Comparison of ENCODE assay signal across 29 cellular contexts in the genomic region with DNA sequence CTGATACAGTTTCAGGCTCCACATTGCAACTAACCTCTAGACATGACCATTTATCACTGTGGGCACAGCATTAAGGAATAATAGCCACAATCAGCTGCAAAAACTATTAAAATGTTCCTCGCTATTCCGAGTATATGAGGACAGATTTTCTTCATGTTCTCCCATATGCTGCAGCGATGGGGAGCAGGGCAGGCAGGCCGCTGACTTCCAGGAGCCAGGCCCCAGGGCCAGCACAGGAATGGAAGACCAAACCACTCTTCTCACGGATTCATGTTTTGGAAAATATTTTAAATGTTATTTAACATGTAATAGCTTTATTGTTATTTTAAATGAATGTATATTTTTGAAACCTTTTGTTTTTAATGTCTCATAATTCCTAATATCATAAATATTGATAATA.
"Had no signal": no experiment of that assay in that cellular context is flagged by ENCODE, and none has a peak within 500 bp of the region (broad histone marks: within the 10 kb centered on the region; RNA-seq: fewer than 3 reads in every experiment).

No MANE protein-coding gene starts in this region.

- H3K27me3 ChIP-seq: brain microvascular endothelial cell, esophagus muscularis mucosa, foreskin keratinocyte, gastrocnemius medialis, heart left ventricle had no signal

- H3K4me3 Mint-ChIP-seq: activated CD4-positive, alpha-beta memory T cell treated with anti-CD3 and anti-CD28 coated beads for 36 hours; activated CD4-positive, alpha-beta T cell treated with anti-CD3 and anti-CD28 coated beads for 36 hours; activated CD4-positive, alpha-beta T cell treated with anti-CD3 and anti-CD28 coated beads, Interleukin-2, amount 10 ng/mL, durations not matched to agents 24 days and 14 days; activated CD8-positive, alpha-beta T cell treated with anti-CD3 and anti-CD28 coated beads, Interleukin-2, amount 10 ng/mL, durations not matched to agents 7 days and 5 days; activated naive CD8-positive, alpha-beta T cell; activated T-helper 17 cell treated with anti-CD3 and anti-CD28 coated beads, Interleukin-2, amount 50 U/mL, for 72 hours; central memory CD8-positive, alpha-beta T cell; effector memory CD8-positive, alpha-beta T cell had no signal

- H3K9me3 Mint-ChIP-seq: activated CD4-positive, alpha-beta memory T cell treated with anti-CD3 and anti-CD28 coated beads for 36 hours; activated CD4-positive, alpha-beta T cell treated with anti-CD3 and anti-CD28 coated beads, Interleukin-2, amount 10 ng/mL, durations not matched to agents 24 days and 14 days; activated T-helper 17 cell treated with anti-CD3 and anti-CD28 coated beads, Interleukin-2, amount 50 U/mL, for 72 hours; central memory CD8-positive, alpha-beta T cell; effector memory CD8-positive, alpha-beta T cell had no signal

- H3K4me3 ChIP-seq: esophagus muscularis mucosa, gastrocnemius medialis, heart left ventricle had no signal

- H3K27ac Mint-ChIP-seq: activated CD4-positive, alpha-beta T cell treated with anti-CD3 and anti-CD28 coated beads for 36 hours; activated CD8-positive, alpha-beta T cell treated with anti-CD3 and anti-CD28 coated beads, Interleukin-2, amount 10 ng/mL, durations not matched to agents 7 days and 5 days had no signal

- H3K4me1 Mint-ChIP-seq: activated CD4-positive, alpha-beta T cell treated with anti-CD3 and anti-CD28 coated beads for 36 hours; activated CD4-positive, alpha-beta T cell treated with anti-CD3 and anti-CD28 coated beads, Interleukin-2, amount 10 ng/mL, durations not matched to agents 24 days and 14 days; activated T-helper 17 cell treated with anti-CD3 and anti-CD28 coated beads, Interleukin-2, amount 50 U/mL, for 72 hours; central memory CD8-positive, alpha-beta T cell had no signal

- H3K27me3 Mint-ChIP-seq: activated CD4-positive, alpha-beta memory T cell treated with anti-CD3 and anti-CD28 coated beads for 36 hours; activated CD4-positive, alpha-beta T cell treated with anti-CD3 and anti-CD28 coated beads for 36 hours; activated CD4-positive, alpha-beta T cell treated with anti-CD3 and anti-CD28 coated beads, Interleukin-2, amount 10 ng/mL, durations not matched to agents 24 days and 14 days; activated naive CD8-positive, alpha-beta T cell; activated T-helper 17 cell treated with anti-CD3 and anti-CD28 coated beads, Interleukin-2, amount 50 U/mL, for 72 hours; central memory CD8-positive, alpha-beta T cell; effector memory CD8-positive, alpha-beta T cell had no signal

- H3K27ac ChIP-seq: brain microvascular endothelial cell, esophagus muscularis mucosa, foreskin keratinocyte, gastrocnemius medialis, heart left ventricle had no signal

- H3K9me3 ChIP-seq: esophagus muscularis mucosa, gastrocnemius medialis, heart left ventricle had no signal

- FAIRE-seq: bronchial epithelial cell, colon had no signal

- H3K4me1 ChIP-seq: esophagus muscularis mucosa, foreskin keratinocyte, gastrocnemius medialis, heart left ventricle had no signal

- ATAC-seq: activated CD4-positive, alpha-beta T cell treated with anti-CD3 and anti-CD28 coated beads for 36 hours; activated CD8-positive, alpha-beta T cell treated with anti-CD3 and anti-CD28 coated beads, Interleukin-2, amount 10 ng/mL, durations not matched to agents 7 days and 5 days; activated T-helper 17 cell treated with anti-CD3 and anti-CD28 coated beads, Interleukin-2, amount 50 U/mL, for 72 hours; effector memory CD8-positive, alpha-beta T cell; foreskin keratinocyte; gastrocnemius medialis; heart left ventricle had no signal

- DNase-seq: activated CD4-positive, alpha-beta memory T cell treated with anti-CD3 and anti-CD28 coated beads for 36 hours; activated CD4-positive, alpha-beta T cell treated with anti-CD3 and anti-CD28 coated beads for 36 hours; activated CD4-positive, alpha-beta T cell treated with anti-CD3 and anti-CD28 coated beads, Interleukin-2, amount 10 ng/mL, durations not matched to agents 24 days and 14 days; activated CD4-positive, CD25-positive, alpha-beta regulatory T cell; activated CD4-positive, CD25-positive, alpha-beta regulatory T cell treated with anti-CD3 and anti-CD28 coated beads, Interleukin-2, amount 50 U/mL, for 72 hours; activated CD8-positive, alpha-beta memory T cell treated with anti-CD3 and anti-CD28 coated beads, Interleukin-2, amount 50 U/mL, for 48 hours; activated CD8-positive, alpha-beta T cell treated with anti-CD3 and anti-CD28 coated beads, Interleukin-2, amount 10 ng/mL, durations not matched to agents 7 days and 5 days; activated effector memory CD4-positive, alpha-beta T cell treated with Interleukin-2 at 50 U/mL for 16 hours; activated gamma-delta T cell treated with Interleukin-2 at 50 U/mL for 16 hours; activated naive CD4-positive, alpha-beta T cell treated with anti-CD3 and anti-CD28 coated beads, Interleukin-2, amount 50 U/mL, for 16 hours; activated naive CD4-positive, alpha-beta T cell treated with Interleukin-2 at 50 U/mL for 16 hours; brain microvascular endothelial cell; cortex of kidney; dermis blood vessel endothelial cell; effector CD4-positive, alpha-beta T cell; effector memory CD8-positive, alpha-beta T cell; erythroblast; foreskin keratinocyte; gastrocnemius medialis; glutamatergic neuron; heart left ventricle; T-helper 1 cell; T-helper 2 cell had no signal
